In genomic region chr21:29716753-29717152, GRCh38 we compare ENCODE assay signal across 29 cellular contexts.
"Had no signal": no experiment of that assay in that cellular context is flagged by ENCODE, and none has a peak within 500 bp of the region (broad histone marks: within the 10 kb centered on the region; RNA-seq: fewer than 3 reads in every experiment).

No MANE protein-coding gene starts in this region.

- H3K4me1 Mint-ChIP-seq: stimulated activated effector memory CD8-positive, alpha-beta T cell treated with anti-CD3 and anti-CD28 coated beads, Interleukin-12 subunit alpha, Interleukin-12 subunit beta, amount 100 ng/mL, for 72 hours; stimulated activated memory B cell treated with anti-CD40 and anti-IgM and Interleukin-4, amounts not matched to agents 10 μg/mL and 1 μg/mL and 100 μg/mL, for 72 hours; stimulated activated naive B cell treated with anti-CD40 and anti-IgM and Interleukin-4, amounts not matched to agents 10 μg/mL and 1 μg/mL and 100 μg/mL, for 72 hours; stimulated activated naive CD8-positive, alpha-beta T cell treated with anti-CD3 and anti-CD28 coated beads, Interleukin-15, amount 100 ng/mL, for 72 hours had no signal

- H3K4me3 ChIP-seq: stomach, suprapubic skin, testis, thoracic aorta, thyroid gland, tibial artery, tibial nerve, transverse colon, upper lobe of left lung, upper lobe of right lung, uterus, vagina had no signal

- DNase-seq: stimulated activated CD4-positive, alpha-beta T cell treated with anti-CD3 and anti-CD28 coated beads, Interleukin-2, amount 100 ng/mL, for 48 hours; stimulated activated CD4-positive, alpha-beta T cell treated with anti-CD3 and anti-CD28 coated beads, Interleukin-4, amount 100 ng/mL, for 1 hour; stimulated activated CD4-positive, alpha-beta T cell treated with anti-CD3 and anti-CD28 coated beads, Interleukin-4, amount 100 ng/mL, for 24 hours; stimulated activated CD4-positive, alpha-beta T cell treated with anti-CD3 and anti-CD28 coated beads, Interleukin-4, amount 100 ng/mL, for 4 hours; stimulated activated CD8-positive, alpha-beta memory T cell treated with anti-CD3 and anti-CD28 coated beads, Interleukin-4, amount 100 ng/mL, for 48 hours; stimulated activated naive B cell treated with anti-CD40 and anti-IgM and Interleukin-4, amounts not matched to agents 10 μg/mL and 1 μg/mL and 100 μg/mL, for 72 hours; stimulated activated naive CD4-positive, alpha-beta T cell; stimulated activated naive CD4-positive, alpha-beta T cell treated with Interleukin-2 at 50 U/mL for 16 hours; stimulated activated naive CD8-positive, alpha-beta T cell treated with anti-CD3 and anti-CD28 coated beads, Interleukin-15, amount 100 ng/mL, for 72 hours; stimulated activated naive CD8-positive, alpha-beta T cell treated with anti-CD3 and anti-CD28 coated beads, Interleukin-15, Interleukin-2, amounts not matched to agents 100 U/mL and 50 U/mL, for 24 hours; stomach; substantia nigra; testis; thyroid gland; tibial artery; transverse colon; trophoblast cell; upper lobe of left lung; upper lobe of right lung; uterus had no signal

- H3K4me3 Mint-ChIP-seq: stimulated activated effector memory CD8-positive, alpha-beta T cell treated with anti-CD3 and anti-CD28 coated beads, Interleukin-12 subunit alpha, Interleukin-12 subunit beta, amount 100 ng/mL, for 72 hours; stimulated activated memory B cell treated with anti-CD40 and anti-IgM and Interleukin-4, amounts not matched to agents 10 μg/mL and 1 μg/mL and 100 μg/mL, for 72 hours; stimulated activated naive B cell treated with anti-CD40 and anti-IgM and Interleukin-4, amounts not matched to agents 10 μg/mL and 1 μg/mL and 100 μg/mL, for 72 hours; stimulated activated naive CD8-positive, alpha-beta T cell treated with anti-CD3 and anti-CD28 coated beads, Interleukin-15, amount 100 ng/mL, for 72 hours; stimulated activated naive CD8-positive, alpha-beta T cell treated with anti-CD3 and anti-CD28 coated beads, Interleukin-15, Interleukin-2, amounts not matched to agents 100 ng/mL and 50 ng/mL, for 24 hours; type B pancreatic cell had no signal

- FAIRE-seq: urothelium cell line had no signal

- H3K4me1 ChIP-seq: stomach, suprapubic skin, testis, thyroid gland, tibial nerve, transverse colon, upper lobe of left lung, upper lobe of right lung, uterus had no signal

- H3K36me3 ChIP-seq: stomach, suprapubic skin, thoracic aorta, thyroid gland, tibial artery, tibial nerve, transverse colon, upper lobe of left lung, upper lobe of right lung, uterus, vagina had no signal

- H3K27ac Mint-ChIP-seq: stimulated activated effector memory CD8-positive, alpha-beta T cell treated with anti-CD3 and anti-CD28 coated beads, Interleukin-12 subunit alpha, Interleukin-12 subunit beta, amount 100 ng/mL, for 72 hours; stimulated activated memory B cell treated with anti-CD40 and anti-IgM and Interleukin-4, amounts not matched to agents 10 μg/mL and 1 μg/mL and 100 μg/mL, for 72 hours; stimulated activated naive B cell treated with anti-CD40 and anti-IgM and Interleukin-4, amounts not matched to agents 10 μg/mL and 1 μg/mL and 100 μg/mL, for 72 hours; stimulated activated naive CD8-positive, alpha-beta T cell treated with anti-CD3 and anti-CD28 coated beads, Interleukin-15, amount 100 ng/mL, for 72 hours; stimulated activated naive CD8-positive, alpha-beta T cell treated with anti-CD3 and anti-CD28 coated beads, Interleukin-15, Interleukin-2, amounts not matched to agents 100 ng/mL and 50 ng/mL, for 24 hours; type B pancreatic cell had no signal

- H3K27me3 Mint-ChIP-seq: stimulated activated memory B cell treated with anti-CD40 and anti-IgM and Interleukin-4, amounts not matched to agents 10 μg/mL and 1 μg/mL and 100 μg/mL, for 72 hours; stimulated activated naive CD8-positive, alpha-beta T cell treated with anti-CD3 and anti-CD28 coated beads, Interleukin-15, Interleukin-2, amounts not matched to agents 100 ng/mL and 50 ng/mL, for 24 hours; type B pancreatic cell had no signal

- ATAC-seq: stimulated activated memory B cell treated with anti-CD40 and anti-IgM and Interleukin-4, amounts not matched to agents 10 μg/mL and 1 μg/mL and 100 μg/mL, for 72 hours; stimulated activated naive B cell treated with anti-CD40 and anti-IgM and Interleukin-4, amounts not matched to agents 10 μg/mL and 1 μg/mL and 100 μg/mL, for 72 hours; stimulated activated naive CD8-positive, alpha-beta T cell treated with anti-CD3 and anti-CD28 coated beads, Interleukin-15, amount 100 ng/mL, for 72 hours; stimulated activated naive CD8-positive, alpha-beta T cell treated with anti-CD3 and anti-CD28 coated beads, Interleukin-15, Interleukin-2, amounts not matched to agents 100 U/mL and 50 U/mL, for 24 hours; upper lobe of right lung had no signal

- H3K36me3 Mint-ChIP-seq: stimulated activated effector memory CD8-positive, alpha-beta T cell treated with anti-CD3 and anti-CD28 coated beads, Interleukin-12 subunit alpha, Interleukin-12 subunit beta, amount 100 ng/mL, for 72 hours; stimulated activated memory B cell treated with anti-CD40 and anti-IgM and Interleukin-4, amounts not matched to agents 10 μg/mL and 1 μg/mL and 100 μg/mL, for 72 hours; stimulated activated naive B cell treated with anti-CD40 and anti-IgM and Interleukin-4, amounts not matched to agents 10 μg/mL and 1 μg/mL and 100 μg/mL, for 72 hours; type B pancreatic cell had no signal

- H3K27ac ChIP-seq: stomach, suprapubic skin, testis, thoracic aorta, thyroid gland, tibial artery, tibial nerve, transverse colon, upper lobe of left lung, upper lobe of right lung, uterus, vagina had no signal

- H3K9me3 ChIP-seq: suprapubic skin, testis, thoracic aorta, thyroid gland, tibial artery, tibial nerve, upper lobe of right lung, uterus, vagina had no signal

- H3K27me3 ChIP-seq: stomach, suprapubic skin, testis, thyroid gland, tibial artery, tibial nerve, transverse colon, upper lobe of left lung, upper lobe of right lung, uterus, vagina had no signal
